ENCODE assay signal across 1 cellular context in genomic region chr13:106117640-106118039, GRCh38.
TF ChIP-seq lines count a peak whose summit lies in the region.

No MANE protein-coding gene starts in this region.

TF ChIP-seq in GM23338, 12 proteins besides CTCF, POLR2A, EP300 and RAD21 (continued from another document):
- no peak for TF ChIP-seq ZNF462 (CRISPR knock-in tag; IDR thresholded peaks at IDR 0.05)
TF ChIP-seq in GM23338: peak in this region for 0.
